In the genomic region with DNA sequence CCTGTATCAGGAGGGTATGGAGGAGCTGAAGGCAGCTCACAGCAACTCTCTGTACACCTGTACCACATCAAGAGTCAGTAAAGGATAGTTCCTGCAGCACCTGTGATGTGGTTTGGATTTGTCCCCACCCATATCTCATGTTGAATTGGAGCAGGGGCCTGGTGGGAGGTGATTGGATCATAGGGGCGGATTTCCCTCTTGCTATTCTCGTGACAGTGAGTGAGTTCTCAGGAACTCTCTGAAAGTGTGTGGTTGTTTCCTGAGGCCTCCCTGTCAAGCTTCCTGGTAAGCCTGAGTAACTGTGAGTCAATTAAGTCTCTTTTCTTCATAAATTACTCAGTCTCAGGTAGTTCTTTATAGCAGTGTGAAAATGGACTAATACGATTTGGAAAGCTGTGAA, we compare ENCODE assay signal across 10 cellular contexts. TPM values are rescaled to one million over a fixed set of nuclear protein-coding genes. Genes with fewer than 3 reads are reported as not detected.
A peak's percentile ranks its signal among the peaks of the same experiment; 100 is the strongest.
DNase-seq lines count a peak whose midpoint lies in the region; ATAC-seq lines count a peak whose summit lies in the region.
"Had no signal": no experiment of that assay in that cellular context is flagged by ENCODE, and none has a peak within 500 bp of the region (broad histone marks: within the 10 kb centered on the region; RNA-seq: fewer than 3 reads in every experiment).

No MANE protein-coding gene starts in this region.

- H3K4me1 Mint-ChIP-seq in activated naive CD4-positive, alpha-beta T cell treated with anti-CD3 and anti-CD28 coated beads for 36 hours (ENCODE audit: low read depth): peaks cover 23% of the 10 kb centered on the region
- H3K4me1 Mint-ChIP-seq in stimulated activated effector memory CD8-positive, alpha-beta T cell treated with anti-CD3 and anti-CD28 coated beads, Interleukin-12 subunit alpha, Interleukin-12 subunit beta, amount 100 ng/mL, for 72 hours: peaks cover 24% of the 10 kb centered on the region

- peak; percentile 89 for ATAC-seq in stimulated activated effector memory CD8-positive, alpha-beta T cell treated with anti-CD3 and anti-CD28 coated beads, Interleukin-12 subunit alpha, Interleukin-12 subunit beta, amount 100 ng/mL, for 72 hours
- ATAC-seq in GM21367 (IDR thresholded peaks at IDR 0.05; ENCODE audit: unreplicated experiment): no peak
- no peak for ATAC-seq in GM21723 (IDR thresholded peaks at IDR 0.05; ENCODE audit: unreplicated experiment)

- H3K4me3 Mint-ChIP-seq in activated naive CD4-positive, alpha-beta T cell treated with anti-CD3 and anti-CD28 coated beads for 36 hours: no peak overlapping the region
- H3K4me3 Mint-ChIP-seq in stimulated activated effector memory CD8-positive, alpha-beta T cell treated with anti-CD3 and anti-CD28 coated beads, Interleukin-12 subunit alpha, Interleukin-12 subunit beta, amount 100 ng/mL, for 72 hours: peak overlapping the region; percentile 2

- CTCF ChIA-PET in activated naive CD4-positive, alpha-beta T cell treated with anti-CD3 and anti-CD28 coated beads for 36 hours (lab: Charles Lee): interaction anchor here (0.6 to 3.7 kb wide), 9 partner anchors 9 to 439 kb away, joined by 3 to 25 read pairs (median 4); partner anchors contain the start of gene HRH4

- H3K27ac Mint-ChIP-seq in activated naive CD4-positive, alpha-beta T cell treated with anti-CD3 and anti-CD28 coated beads for 36 hours: peak overlapping the region; percentile 19
- no peak overlapping the region for H3K27ac Mint-ChIP-seq in stimulated activated effector memory CD8-positive, alpha-beta T cell treated with anti-CD3 and anti-CD28 coated beads, Interleukin-12 subunit alpha, Interleukin-12 subunit beta, amount 100 ng/mL, for 72 hours

- peak; percentile 5 for DNase-seq in activated CD4-positive, CD25-positive, alpha-beta regulatory T cell treated with anti-CD3 and anti-CD28 coated beads, Interleukin-2, amount 50 U/mL, for 16 hours (ENCODE audit: low read depth, low spot score)
- DNase-seq in activated CD4-positive, CD25-positive, alpha-beta regulatory T cell (lab: John Stamatoyannopoulos, UW): no peak
- peak; percentile 84 for DNase-seq in activated naive CD4-positive, alpha-beta T cell treated with anti-CD3 and anti-CD28 coated beads for 36 hours
- peak; percentile 40 for DNase-seq in myocyte (ENCODE audit: low read depth)
- DNase-seq in stimulated activated effector memory CD8-positive, alpha-beta T cell treated with anti-CD3 and anti-CD28 coated beads, Interleukin-12 subunit alpha, Interleukin-12 subunit beta, amount 100 ng/mL, for 72 hours (ENCODE audit: low spot score in 2 of 2): peak in 1 of 2 donors; percentile 52
- no peak for DNase-seq in NCI-H748 (lab: John Stamatoyannopoulos, UW; ENCODE audit: unreplicated experiment)
- DNase-seq: DMS153, kidney glomerular epithelial cell had no signal

- intact Hi-C loops in activated naive CD4-positive, alpha-beta T cell treated with anti-CD3 and anti-CD28 coated beads for 36 hours (cut with micrococcal nuclease): loop anchor here (1.0 to 10.0 kb wide), 7 partner anchors 29 to 1846 kb away; partner anchors contain the start of genes IMPACT and OSBPL1A

- H3K27me3 Mint-ChIP-seq in activated naive CD4-positive, alpha-beta T cell treated with anti-CD3 and anti-CD28 coated beads for 36 hours (ENCODE audit: low read depth): no peaks in the 10 kb centered on the region

- H3K9me3 Mint-ChIP-seq in activated naive CD4-positive, alpha-beta T cell treated with anti-CD3 and anti-CD28 coated beads for 36 hours: no peaks in the 10 kb centered on the region
- H3K9me3 Mint-ChIP-seq in stimulated activated effector memory CD8-positive, alpha-beta T cell treated with anti-CD3 and anti-CD28 coated beads, Interleukin-12 subunit alpha, Interleukin-12 subunit beta, amount 100 ng/mL, for 72 hours: no peaks in the 10 kb centered on the region

- H3K36me3 Mint-ChIP-seq in activated naive CD4-positive, alpha-beta T cell treated with anti-CD3 and anti-CD28 coated beads for 36 hours (ENCODE audit: low read depth): no peaks in the 10 kb centered on the region
- H3K36me3 Mint-ChIP-seq in stimulated activated effector memory CD8-positive, alpha-beta T cell treated with anti-CD3 and anti-CD28 coated beads, Interleukin-12 subunit alpha, Interleukin-12 subunit beta, amount 100 ng/mL, for 72 hours: no peaks in the 10 kb centered on the region

RNA-seq across cellular contexts. Expression of gene OSBPL1A, which starts 28.9 kb away (rescaled TPM):
- total RNA-seq in activated naive CD4-positive, alpha-beta T cell treated with anti-CD3 and anti-CD28 coated beads for 36 hours: 1 to 10 TPM; 2.4 to 2.7 TPM
- 15.1 and 19.5 TPM in 2 replicates for total RNA-seq in myocyte
- polyA plus RNA-seq in myocyte (2012): 21.1 TPM

RNA-seq across cellular contexts. Expression of gene IMPACT, which starts 57.7 kb away (rescaled TPM):
- 10 to 100 TPM; 19.4 to 19.9 TPM for total RNA-seq in activated naive CD4-positive, alpha-beta T cell treated with anti-CD3 and anti-CD28 coated beads for 36 hours
- 43.0 and 44.4 TPM in 2 replicates for total RNA-seq in myocyte
- 38.3 TPM for polyA plus RNA-seq in myocyte (2012)

Comparison
In these comparisons a context has a peak if more than half of its experiments do, and no peak if none do; other contexts are left out.
1. DNase-seq: peak in activated CD4-positive, CD25-positive, alpha-beta regulatory T cell treated with anti-CD3 and anti-CD28 coated beads, Interleukin-2, amount 50 U/mL, for 16 hours (single experiment), activated naive CD4-positive, alpha-beta T cell treated with anti-CD3 and anti-CD28 coated beads for 36 hours (single experiment) and myocyte (single experiment); none in activated CD4-positive, CD25-positive, alpha-beta regulatory T cell (0 of 4) and NCI-H748 (single experiment).